ENCODE assay signal across 29 cellular contexts in the genomic region with DNA sequence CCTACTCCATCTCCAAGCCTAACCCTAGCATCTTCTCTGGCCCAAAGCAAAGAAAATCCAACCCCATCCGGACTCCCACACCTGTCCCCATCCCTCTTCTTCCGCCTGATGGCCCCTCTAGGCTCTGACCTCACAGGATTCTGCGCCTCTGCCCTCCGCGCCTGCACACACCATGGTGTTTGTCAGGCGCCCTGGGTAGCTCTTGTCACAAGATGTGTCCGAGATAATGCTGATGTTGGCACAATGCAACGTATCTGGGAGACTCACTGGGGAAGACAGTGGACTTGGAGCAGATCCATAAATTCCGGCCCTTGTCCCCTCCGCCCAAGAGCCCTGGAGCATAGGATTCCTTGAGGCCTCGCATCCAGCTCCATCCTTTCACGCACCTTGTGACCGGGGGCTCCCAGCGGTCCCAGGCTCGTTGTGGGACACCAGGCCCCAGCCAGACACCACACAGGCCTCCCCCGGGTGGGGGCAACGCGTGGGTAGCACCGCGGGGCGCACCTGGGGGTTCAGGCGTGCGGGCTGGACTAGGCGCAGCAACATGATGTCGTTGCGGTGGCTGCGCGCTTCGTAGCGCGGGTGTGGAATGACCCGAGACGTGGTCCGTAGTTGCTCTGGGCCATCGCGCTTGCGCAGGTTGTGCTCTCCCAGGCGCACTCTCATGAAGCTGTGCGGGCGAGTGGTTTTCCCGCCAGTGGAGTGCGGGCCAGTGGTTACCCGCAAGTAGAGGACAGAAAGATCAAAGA. TPM values are rescaled to one million over a fixed set of nuclear protein-coding genes. Genes with fewer than 3 reads are reported as not detected.
"Had no signal": no experiment of that assay in that cellular context is flagged by ENCODE, and none has a peak within 500 bp of the region (broad histone marks: within the 10 kb centered on the region; RNA-seq: fewer than 3 reads in every experiment).

No MANE protein-coding gene starts in this region.

- H3K27me3 ChIP-seq: Peyer's patch, SJCRH30 had no signal

- H3K4me3 Mint-ChIP-seq: activated CD4-positive, alpha-beta memory T cell treated with anti-CD3 and anti-CD28 coated beads, Interleukin-2, amount 10 ng/mL, durations not matched to agents 7 days and 5 days; activated CD4-positive, alpha-beta T cell treated with anti-CD3 and anti-CD28 coated beads for 36 hours had no signal

- H3K4me1 Mint-ChIP-seq: activated CD4-positive, alpha-beta memory T cell treated with anti-CD3 and anti-CD28 coated beads, Interleukin-2, amount 10 ng/mL, durations not matched to agents 7 days and 5 days; activated CD4-positive, alpha-beta T cell treated with anti-CD3 and anti-CD28 coated beads for 36 hours had no signal

- H3K4me3 ChIP-seq: breast epithelium, Peyer's patch, SJCRH30 had no signal

- H3K9me3 Mint-ChIP-seq: activated CD4-positive, alpha-beta memory T cell treated with anti-CD3 and anti-CD28 coated beads, Interleukin-2, amount 10 ng/mL, durations not matched to agents 7 days and 5 days; activated T-helper 2 cell treated with anti-CD3 and anti-CD28 coated beads, Interferon-gamma antibody, Interleukin-2, Interleukin-4, amounts not matched to agents 10 μg/mL and 5 μg/mL and 100 μg/mL, durations not matched to agents 14 hours and 24 hours and 36 hours had no signal

- H3K36me3 ChIP-seq: breast epithelium, Peyer's patch, SJCRH30 had no signal

- H3K9ac ChIP-seq: KMS-11, SK-N-SH had no signal

- H3K4me1 ChIP-seq: breast epithelium, Peyer's patch had no signal

- H3K9me3 ChIP-seq: breast epithelium, Peyer's patch, SJCRH30, SK-N-SH had no signal

- H3K27ac ChIP-seq: breast epithelium, KMS-11, Peyer's patch, RWPE1, SJCRH30, VCaP had no signal

- DNase-seq: activated CD4-positive, alpha-beta memory T cell treated with anti-CD3 and anti-CD28 coated beads, Interleukin-2, amount 10 ng/mL, durations not matched to agents 7 days and 5 days; activated CD4-positive, alpha-beta T cell treated with anti-CD3 and anti-CD28 coated beads for 36 hours; activated CD4-positive, alpha-beta T cell treated with anti-CD3 and anti-CD28 coated beads, Interleukin-2, amount 50 U/mL, for 1 hour; activated CD4-positive, CD25-positive, alpha-beta regulatory T cell; activated naive CD4-positive, alpha-beta T cell treated with anti-CD3 and anti-CD28 coated beads, Interleukin-2, amount 50 U/mL, for 16 hours; activated T-cell treated with anti-CD3 and anti-CD28 coated beads for 4 hours; activated T-cell treated with anti-CD3 and anti-CD28 coated beads, Interleukin-2, amount 50 U/mL, for 48 hours; caudate nucleus; NCI-H1092; NCI-H1417 treated with DMSO at 0.1 percent for 48 hours; NCI-H1694; NCI-H2029; NCI-H345; NCI-H510A; NCI-H69; Peyer's patch; Right ventricle myocardium superior; SJCRH30; SK-N-SH; T-helper 1 cell had no signal

- H3K27ac Mint-ChIP-seq: activated CD4-positive, alpha-beta memory T cell treated with anti-CD3 and anti-CD28 coated beads, Interleukin-2, amount 10 ng/mL, durations not matched to agents 7 days and 5 days; activated CD4-positive, alpha-beta T cell treated with anti-CD3 and anti-CD28 coated beads for 36 hours; activated T-helper 2 cell treated with anti-CD3 and anti-CD28 coated beads, Interferon-gamma antibody, Interleukin-2, Interleukin-4, amounts not matched to agents 10 μg/mL and 5 μg/mL and 100 μg/mL, durations not matched to agents 14 hours and 24 hours and 36 hours had no signal

- H3K4me2 ChIP-seq: KMS-11, SK-N-SH had no signal

- ATAC-seq: activated CD4-positive, alpha-beta T cell treated with anti-CD3 and anti-CD28 coated beads for 36 hours had no signal

RNA-seq across cellular contexts. Expression of gene KLK1, which starts 3.1 kb away (rescaled TPM):
- total RNA-seq: Right ventricle myocardium superior had no signal
- polyA plus RNA-seq: SK-N-SH had no signal

RNA-seq across cellular contexts. Expression of gene KLK15, which starts 6.7 kb away (rescaled TPM):
- total RNA-seq: activated CD4-positive, alpha-beta memory T cell treated with anti-CD3 and anti-CD28 coated beads, Interleukin-2, amount 10 ng/mL, durations not matched to agents 7 days and 5 days; activated CD4-positive, alpha-beta T cell treated with anti-CD3 and anti-CD28 coated beads for 36 hours; activated CD8-positive, alpha-beta memory T cell treated with anti-CD3 and anti-CD28 coated beads for 36 hours; activated T-helper 2 cell treated with anti-CD3 and anti-CD28 coated beads, Interferon-gamma antibody, Interleukin-2, Interleukin-4, amounts not matched to agents 10 μg/mL and 5 μg/mL and 100 μg/mL, durations not matched to agents 14 hours and 24 hours and 36 hours; aorta; breast epithelium; MCF 10A; Peyer's patch; Right ventricle myocardium superior; SJCRH30; T-helper 2 cell treated with Interferon-gamma antibody and Interleukin-4, amounts not matched to agents 100 ng/mL and 5 ng/mL, for 36 hours had no signal
- polyA plus RNA-seq: aorta, SK-N-SH had no signal

RNA-seq across cellular contexts. Expression of gene KLK3, which starts 28.0 kb away (rescaled TPM):
- total RNA-seq: activated CD4-positive, alpha-beta memory T cell treated with anti-CD3 and anti-CD28 coated beads, Interleukin-2, amount 10 ng/mL, durations not matched to agents 7 days and 5 days; activated CD4-positive, alpha-beta T cell treated with anti-CD3 and anti-CD28 coated beads for 36 hours; activated CD8-positive, alpha-beta memory T cell treated with anti-CD3 and anti-CD28 coated beads for 36 hours; activated T-helper 2 cell treated with anti-CD3 and anti-CD28 coated beads, Interferon-gamma antibody, Interleukin-2, Interleukin-4, amounts not matched to agents 10 μg/mL and 5 μg/mL and 100 μg/mL, durations not matched to agents 14 hours and 24 hours and 36 hours; aorta; MCF 10A; Right ventricle myocardium superior; SJCRH30; T-helper 2 cell treated with Interferon-gamma antibody and Interleukin-4, amounts not matched to agents 100 ng/mL and 5 ng/mL, for 36 hours had no signal
- polyA plus RNA-seq: SK-N-SH had no signal

RNA-seq across cellular contexts. Expression of gene ACP4, which starts 36.5 kb away (rescaled TPM):
- total RNA-seq: activated CD4-positive, alpha-beta memory T cell treated with anti-CD3 and anti-CD28 coated beads, Interleukin-2, amount 10 ng/mL, durations not matched to agents 7 days and 5 days; activated CD4-positive, alpha-beta T cell treated with anti-CD3 and anti-CD28 coated beads for 36 hours; activated CD8-positive, alpha-beta memory T cell treated with anti-CD3 and anti-CD28 coated beads for 36 hours; activated T-helper 2 cell treated with anti-CD3 and anti-CD28 coated beads, Interferon-gamma antibody, Interleukin-2, Interleukin-4, amounts not matched to agents 10 μg/mL and 5 μg/mL and 100 μg/mL, durations not matched to agents 14 hours and 24 hours and 36 hours; aorta; breast epithelium; MCF 10A; Peyer's patch; Right ventricle myocardium superior; SJCRH30; T-helper 2 cell treated with Interferon-gamma antibody and Interleukin-4, amounts not matched to agents 100 ng/mL and 5 ng/mL, for 36 hours had no signal
- polyA plus RNA-seq: aorta, SK-N-SH had no signal

RNA-seq across cellular contexts. Expression of gene KLK2, which starts 46.6 kb away (rescaled TPM):
- total RNA-seq: activated CD4-positive, alpha-beta T cell treated with anti-CD3 and anti-CD28 coated beads for 36 hours; activated CD8-positive, alpha-beta memory T cell treated with anti-CD3 and anti-CD28 coated beads for 36 hours; activated T-helper 2 cell treated with anti-CD3 and anti-CD28 coated beads, Interferon-gamma antibody, Interleukin-2, Interleukin-4, amounts not matched to agents 10 μg/mL and 5 μg/mL and 100 μg/mL, durations not matched to agents 14 hours and 24 hours and 36 hours; aorta; MCF 10A; Peyer's patch; Right ventricle myocardium superior; SJCRH30 had no signal
- polyA plus RNA-seq: aorta had no signal
